In genomic region chr2:44778221-44778654, GRCh38 we compare ENCODE assay signal across 10 cellular contexts.
DNase-seq lines count a peak whose midpoint lies in the region; ATAC-seq and TF ChIP-seq lines count a peak whose summit lies in the region.
"Had no signal": no experiment of that assay in that cellular context is flagged by ENCODE, and none has a peak within 500 bp of the region (broad histone marks: within the 10 kb centered on the region; RNA-seq: fewer than 3 reads in every experiment).

No MANE protein-coding gene starts in this region.

- intact Hi-C loops in left cardiac atrium (cut with DNase I): no loop called here
- intact Hi-C loops in activated CD4-positive, alpha-beta memory T cell treated with anti-CD3 and anti-CD28 coated beads for 36 hours (cut with micrococcal nuclease): no loop called here

- ATAC-seq in GM21526 (IDR thresholded peaks at IDR 0.05; ENCODE audit: low FRiP score, unreplicated experiment) (peak; percentile 47), HG03457 (IDR thresholded peaks at IDR 0.05; ENCODE audit: unreplicated experiment) (peak; percentile 24), left cardiac atrium (peak; percentile 42 to 63)

- H3K4me3 Mint-ChIP-seq in activated CD4-positive, alpha-beta memory T cell treated with anti-CD3 and anti-CD28 coated beads for 36 hours: no peak overlapping the region
- H3K4me3 Mint-ChIP-seq: activated naive CD4-positive, alpha-beta T cell treated with anti-CD3 and anti-CD28 coated beads, Interleukin-2, amount 50 U/mL, for 24 hours had no signal

- peak overlapping the region; percentile 28 for H3K4me3 ChIP-seq in GM06990 (replicated peaks; ENCODE audit: low read depth, low read length)

- H3K27ac Mint-ChIP-seq in activated CD4-positive, alpha-beta memory T cell treated with anti-CD3 and anti-CD28 coated beads for 36 hours: no peak overlapping the region
- H3K27ac Mint-ChIP-seq: activated naive CD4-positive, alpha-beta T cell treated with anti-CD3 and anti-CD28 coated beads, Interleukin-2, amount 50 U/mL, for 24 hours had no signal

- POLR2A ChIA-PET in activated CD4-positive, alpha-beta memory T cell treated with anti-CD3 and anti-CD28 coated beads for 36 hours (lab: Charles Lee): no interaction called here

- H3K27me3 Mint-ChIP-seq in activated CD4-positive, alpha-beta memory T cell treated with anti-CD3 and anti-CD28 coated beads for 36 hours: peaks cover 2% of the 10 kb centered on the region
- H3K27me3 Mint-ChIP-seq: activated naive CD4-positive, alpha-beta T cell treated with anti-CD3 and anti-CD28 coated beads, Interleukin-2, amount 50 U/mL, for 24 hours had no signal

- CTCF ChIA-PET in activated CD4-positive, alpha-beta memory T cell treated with anti-CD3 and anti-CD28 coated beads for 36 hours (lab: Charles Lee): no interaction called here

- H3K4me1 Mint-ChIP-seq in activated CD4-positive, alpha-beta memory T cell treated with anti-CD3 and anti-CD28 coated beads for 36 hours (ENCODE audit: low read depth): no peaks in the 10 kb centered on the region
- H3K4me1 Mint-ChIP-seq: activated naive CD4-positive, alpha-beta T cell treated with anti-CD3 and anti-CD28 coated beads, Interleukin-2, amount 50 U/mL, for 24 hours had no signal

- no peaks in the 10 kb centered on the region for H3K27me3 ChIP-seq in GM06990 (replicated peaks; ENCODE audit: control insufficient read depth, insufficient read depth, low read length)

- H3K9me3 Mint-ChIP-seq in activated CD4-positive, alpha-beta memory T cell treated with anti-CD3 and anti-CD28 coated beads for 36 hours: no peaks in the 10 kb centered on the region
- H3K9me3 Mint-ChIP-seq: activated naive CD4-positive, alpha-beta T cell treated with anti-CD3 and anti-CD28 coated beads, Interleukin-2, amount 50 U/mL, for 24 hours had no signal

- DNase-seq in GM06990 (ENCODE audit: extremely low read depth, insufficient read length) (peak; percentile 67), left cardiac atrium (no peak), NCI-H2029 (lab: John Stamatoyannopoulos, UW) (no peak), MV-4-11 (lab: John Stamatoyannopoulos, UW) (no peak)
- DNase-seq in activated CD8-positive, alpha-beta memory T cell treated with anti-CD3 and anti-CD28 coated beads, Interleukin-2, amount 50 U/mL, for 48 hours: no peak
- no peak for DNase-seq in activated CD4-positive, alpha-beta memory T cell treated with anti-CD3 and anti-CD28 coated beads for 36 hours

- H3K36me3 ChIP-seq in GM06990 (ENCODE audit: control insufficient read depth, insufficient read depth, low read length): no peaks in the 10 kb centered on the region
- H3K36me3 ChIP-seq: heart right ventricle had no signal

- peaks cover 5% of the 10 kb centered on the region for H3K36me3 Mint-ChIP-seq in activated CD4-positive, alpha-beta memory T cell treated with anti-CD3 and anti-CD28 coated beads for 36 hours

- no peak for TF ChIP-seq CTCF in GM06990 (IDR thresholded peaks at IDR 0.05; ENCODE audit: insufficient read depth, low read length, poor library complexity, severe bottlenecking)
